Comparison of ENCODE assay signal across 27 cellular contexts in the genomic region with DNA sequence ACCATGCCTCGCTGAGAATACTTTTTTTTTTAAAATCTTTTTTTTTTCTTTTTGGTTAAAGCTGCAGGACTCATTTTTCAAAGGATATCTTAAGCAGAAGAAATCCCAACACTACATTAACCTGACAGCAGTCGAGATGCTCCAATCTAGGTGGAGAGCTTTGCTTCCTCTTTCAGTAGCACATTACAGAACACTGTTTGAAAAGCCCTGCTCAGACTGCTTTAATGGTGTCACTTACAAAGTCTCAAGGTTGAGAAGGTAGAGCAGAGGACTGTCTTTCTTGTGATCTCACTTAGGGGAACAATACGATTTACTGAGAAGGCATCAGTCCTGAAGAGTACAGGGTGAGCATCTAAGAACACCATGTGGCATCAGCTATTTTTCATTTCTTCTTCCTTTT.
"Had no signal": no experiment of that assay in that cellular context is flagged by ENCODE, and none has a peak within 500 bp of the region (broad histone marks: within the 10 kb centered on the region; RNA-seq: fewer than 3 reads in every experiment).

No MANE protein-coding gene starts in this region.

- H3K4me3 Mint-ChIP-seq: activated CD8-positive, alpha-beta T cell treated with anti-CD3 and anti-CD28 coated beads for 36 hours; activated naive CD8-positive, alpha-beta T cell treated with anti-CD3 and anti-CD28 coated beads, Interleukin-2, amount 10 ng/mL, durations not matched to agents 7 days and 5 days; activated T-helper 1 cell treated with anti-CD3 and anti-CD28 coated beads, Interleukin-12 subunit alpha, Interleukin-12 subunit beta, Interleukin-2, Interleukin-4 antibody, amounts not matched to agents 30 ng/mL and 10 ng/mL and 1 ng/mL, durations not matched to agents 14 hours and 24 hours and 36 hours; T-cell had no signal

- H3K4me3 ChIP-seq: adrenal gland, breast epithelium, SK-N-MC had no signal

- H3K4me1 ChIP-seq: breast epithelium had no signal

- H3K9me3 ChIP-seq: adrenal gland, breast epithelium had no signal

- H3K27me3 ChIP-seq: adrenal gland, breast epithelium had no signal

- H3K27ac ChIP-seq: adrenal gland, breast epithelium, SK-N-MC, WERI-Rb-1 had no signal

- H3K36me3 ChIP-seq: breast epithelium had no signal

- H3K27me3 Mint-ChIP-seq: activated CD8-positive, alpha-beta T cell treated with anti-CD3 and anti-CD28 coated beads for 36 hours; activated naive CD8-positive, alpha-beta T cell treated with anti-CD3 and anti-CD28 coated beads, Interleukin-2, amount 10 ng/mL, durations not matched to agents 7 days and 5 days; T-cell had no signal

- H3K27ac Mint-ChIP-seq: activated CD8-positive, alpha-beta T cell treated with anti-CD3 and anti-CD28 coated beads for 36 hours; activated naive CD8-positive, alpha-beta T cell treated with anti-CD3 and anti-CD28 coated beads, Interleukin-2, amount 10 ng/mL, durations not matched to agents 7 days and 5 days; activated T-helper 1 cell treated with anti-CD3 and anti-CD28 coated beads, Interleukin-12 subunit alpha, Interleukin-12 subunit beta, Interleukin-2, Interleukin-4 antibody, amounts not matched to agents 30 ng/mL and 10 ng/mL and 1 ng/mL, durations not matched to agents 14 hours and 24 hours and 36 hours; T-cell had no signal

- H3K9me3 Mint-ChIP-seq: activated CD8-positive, alpha-beta T cell treated with anti-CD3 and anti-CD28 coated beads for 36 hours; activated naive CD8-positive, alpha-beta T cell treated with anti-CD3 and anti-CD28 coated beads, Interleukin-2, amount 10 ng/mL, durations not matched to agents 7 days and 5 days; activated T-helper 1 cell treated with anti-CD3 and anti-CD28 coated beads, Interleukin-12 subunit alpha, Interleukin-12 subunit beta, Interleukin-2, Interleukin-4 antibody, amounts not matched to agents 30 ng/mL and 10 ng/mL and 1 ng/mL, durations not matched to agents 14 hours and 24 hours and 36 hours; T-cell had no signal

- ATAC-seq: activated CD4-positive, CD25-positive, alpha-beta regulatory T cell treated with anti-CD3 and anti-CD28 coated beads, Interleukin-2, amount 50 U/mL, for 24 hours; activated CD8-positive, alpha-beta T cell treated with anti-CD3 and anti-CD28 coated beads for 36 hours; Panc1; Right ventricle myocardium inferior; T-cell had no signal

- DNase-seq: activated CD4-positive, alpha-beta T cell treated with anti-CD3 and anti-CD28 coated beads for 4 hours; activated CD8-positive, alpha-beta memory T cell treated with anti-CD3 and anti-CD28 coated beads, Interleukin-2, amount 50 U/mL, for 4 hours; activated CD8-positive, alpha-beta T cell treated with anti-CD3 and anti-CD28 coated beads for 36 hours; activated effector memory CD4-positive, alpha-beta T cell treated with Interleukin-2 at 50 U/mL for 16 hours; activated naive CD4-positive, alpha-beta T cell treated with Interleukin-2 at 50 U/mL for 16 hours; activated naive CD8-positive, alpha-beta T cell treated with anti-CD3 and anti-CD28 coated beads, Interleukin-2, amount 10 ng/mL, durations not matched to agents 7 days and 5 days; anterior cingulate cortex; caudate nucleus; KBM-7; NCI-H1105; NCI-H1436; NCI-H1694 treated with DMSO at 0.1 percent for 48 hours; NCI-H2029 treated with DMSO at 0.1 percent for 48 hours; NCI-H510A treated with DMSO at 0.1 percent for 48 hours; NCI-H69; NK-92 treated with Interleukin-12 subunit alpha and Interleukin-12 subunit beta, amount 100 ng/mL, for 24 hours; OCI-M1; RPMI8226; T-cell; WERI-Rb-1 had no signal
